Comparison of ENCODE assay signal across 19 cellular contexts in the genomic region with DNA sequence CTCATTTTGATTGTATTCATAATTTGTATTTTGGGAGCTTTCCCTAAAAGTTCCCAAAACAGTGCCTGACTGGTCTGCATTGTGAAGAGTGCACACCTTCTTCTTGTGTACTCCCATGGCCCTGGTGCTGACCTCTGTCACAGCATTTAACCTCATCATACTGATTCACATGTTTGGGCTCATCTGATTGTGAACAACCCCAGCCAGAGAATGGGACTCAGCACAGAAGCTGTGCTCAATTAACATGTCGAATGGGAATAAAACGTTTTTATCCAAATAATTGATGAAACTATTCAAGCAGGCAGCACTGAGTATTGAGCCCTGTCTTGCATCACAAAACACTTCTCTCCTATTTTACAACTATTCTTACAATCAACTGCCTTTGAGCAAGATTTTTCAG.
DNase-seq lines count a peak whose midpoint lies in the region; ATAC-seq and TF ChIP-seq lines count a peak whose summit lies in the region.
"Had no signal": no experiment of that assay in that cellular context is flagged by ENCODE, and none has a peak within 500 bp of the region (broad histone marks: within the 10 kb centered on the region; RNA-seq: fewer than 3 reads in every experiment).

No MANE protein-coding gene starts in this region.

- H3K9me3 ChIP-seq in HCT116 (ENCODE audit: control insufficient read depth in 1 of 2, insufficient read depth in 1 of 2, low read depth in 1 of 2, low read length in 2 of 2) = no peaks in the 10 kb centered on the region
- H3K9me3 ChIP-seq: SJSA1 had no signal

- intact Hi-C loops in HCT116 (cut with micrococcal nuclease) (no loop called here), natural killer cell (cut with micrococcal nuclease) (loop anchor here (5.0 kb wide), 1 partner anchor 38 kb away; no protein-coding TSS in a partner anchor)

- peaks cover 0 to 16% of the 10 kb centered on the region in 2 experiments; a peak in 1 of 4 replicates for H3K4me1 ChIP-seq in HCT116 (ENCODE audit: control insufficient read depth in 1 of 2, insufficient read depth in 2 of 2, low read length in 2 of 2)
- H3K4me1 ChIP-seq: SJSA1 had no signal

- TF ChIP-seq RAD21 in HCT116 (IDR thresholded peaks at IDR 0.05; ENCODE audit: low read depth) = no peak

- no peak for TF ChIP-seq POLR2A in HCT116 (IDR thresholded peaks at IDR 0.05; ENCODE audit: borderline replicate concordance, extremely low read depth, insufficient read depth, insufficient read length)

- CTCF ChIA-PET in activated CD8-positive, alpha-beta memory T cell treated with anti-CD3 and anti-CD28 coated beads, Interleukin-2, amount 10 ng/mL, durations not matched to agents 7 days and 5 days (lab: Charles Lee) = interaction anchor here (0.8 to 1.6 kb wide), 4 partner anchors 28 to 120 kb away, joined by 3 to 5 read pairs (median 3); no protein-coding TSS in a partner anchor
- CTCF ChIA-PET in HCT116 (lab: Charles Lee) = no interaction called here

- H3K9ac ChIP-seq in HCT116 (ENCODE audit: low read length) = no peak overlapping the region
- H3K9ac ChIP-seq: KMS-11 had no signal

- no peak for DNase-seq in activated CD8-positive, alpha-beta memory T cell treated with anti-CD3 and anti-CD28 coated beads, Interleukin-2, amount 10 ng/mL, durations not matched to agents 7 days and 5 days
- no peak for DNase-seq in activated CD8-positive, alpha-beta memory T cell treated with anti-CD3 and anti-CD28 coated beads, Interleukin-2, amount 50 U/mL, for 48 hours
- DNase-seq in HCT116 (ENCODE audit: low read depth, low spot score) = no peak
- DNase-seq in natural killer cell = no peak
- DNase-seq in NOMO-1 (lab: John Stamatoyannopoulos, UW; ENCODE audit: unreplicated experiment in 2 of 2) = no peak
- no peak for DNase-seq in GM03348 (ENCODE audit: low spot score)
- DNase-seq: GDM1, MV-4-11, NCI-H1105 treated with DMSO at 0.1 percent for 48 hours, NCI-H2029 treated with DMSO at 0.1 percent for 48 hours, NCI-H510A treated with DMSO at 0.1 percent for 48 hours had no signal

- H3K4me3 ChIP-seq in HCT116 (replicated peaks in 1 of 2; ENCODE audit: low read depth in 1 of 2, low read length in 2 of 2) = no peak overlapping the region
- H3K4me3 ChIP-seq: GM23338, SJSA1 had no signal

- no peaks in the 10 kb centered on the region for H3K27me3 Mint-ChIP-seq in activated CD8-positive, alpha-beta memory T cell treated with anti-CD3 and anti-CD28 coated beads, Interleukin-2, amount 10 ng/mL, durations not matched to agents 7 days and 5 days
- H3K27me3 Mint-ChIP-seq in activated T-helper 17 cell treated with anti-CD3 and anti-CD28 coated beads, Interleukin-2, amount 50 U/mL, for 72 hours = no peaks in the 10 kb centered on the region
- no peaks in the 10 kb centered on the region for H3K27me3 Mint-ChIP-seq in natural killer cell (ENCODE audit: low read depth in 2 of 2)
- H3K27me3 Mint-ChIP-seq: B cell had no signal

- peak overlapping the region; percentile 57 for H2AFZ ChIP-seq in HCT116 (ENCODE audit: low read depth, low read length, poor library complexity, severe bottlenecking)

- POLR2A ChIA-PET in HCT116 (lab: Charles Lee) = no interaction called here

- H4K20me1 ChIP-seq in HCT116 (ENCODE audit: insufficient read depth) = no peaks in the 10 kb centered on the region

- H3K4me1 Mint-ChIP-seq in activated CD8-positive, alpha-beta memory T cell treated with anti-CD3 and anti-CD28 coated beads, Interleukin-2, amount 10 ng/mL, durations not matched to agents 7 days and 5 days = peaks cover 33% of the 10 kb centered on the region
- H3K4me1 Mint-ChIP-seq in activated T-helper 17 cell treated with anti-CD3 and anti-CD28 coated beads, Interleukin-2, amount 50 U/mL, for 72 hours = peaks cover 20% of the 10 kb centered on the region
- peaks cover 30 to 31% of the 10 kb centered on the region in 2 donors for H3K4me1 Mint-ChIP-seq in natural killer cell

- peak overlapping the region; percentile 85 for H3K27ac Mint-ChIP-seq in activated CD8-positive, alpha-beta memory T cell treated with anti-CD3 and anti-CD28 coated beads, Interleukin-2, amount 10 ng/mL, durations not matched to agents 7 days and 5 days
- no peak overlapping the region for H3K27ac Mint-ChIP-seq in activated T-helper 17 cell treated with anti-CD3 and anti-CD28 coated beads, Interleukin-2, amount 50 U/mL, for 72 hours
- peak overlapping the region; percentile 67 to 88 for H3K27ac Mint-ChIP-seq in natural killer cell
- H3K27ac Mint-ChIP-seq: CD14-positive monocyte had no signal

- H3K27me3 ChIP-seq in HCT116 (ENCODE audit: insufficient read depth, low read length) = no peaks in the 10 kb centered on the region
- H3K27me3 ChIP-seq: SJSA1 had no signal

- H3K9me2 ChIP-seq in HCT116 (ENCODE audit: insufficient read depth) = no peaks in the 10 kb centered on the region

- no peak overlapping the region for H3K4me2 ChIP-seq in HCT116 (ENCODE audit: low read length)
- H3K4me2 ChIP-seq: KMS-11 had no signal

- no peaks in the 10 kb centered on the region for H3K36me3 ChIP-seq in HCT116 (ENCODE audit: control insufficient read depth in 1 of 2, insufficient read depth in 2 of 2, low read length in 2 of 2)
- H3K36me3 ChIP-seq: SJSA1 had no signal

- no TSS peak for BruUV-seq in HCT116 (replicated peaks; lab: Mats Ljungman, UMichigan)

- RAD21 ChIA-PET in HCT116 (lab: Charles Lee; ENCODE audit: low non-redundant PET in 1 of 2, low total read pairs in 2 of 2, uncharacterized antibody in 2 of 2, unreplicated experiment in 2 of 2) = no interaction called here

- H3K79me2 ChIP-seq in HCT116 (ENCODE audit: insufficient read depth, low read length) = no peaks in the 10 kb centered on the region

- peaks cover 9% of the 10 kb centered on the region for H3K36me3 Mint-ChIP-seq in activated CD8-positive, alpha-beta memory T cell treated with anti-CD3 and anti-CD28 coated beads, Interleukin-2, amount 10 ng/mL, durations not matched to agents 7 days and 5 days
- no peaks in the 10 kb centered on the region for H3K36me3 Mint-ChIP-seq in activated T-helper 17 cell treated with anti-CD3 and anti-CD28 coated beads, Interleukin-2, amount 50 U/mL, for 72 hours (ENCODE audit: low read depth)
- H3K36me3 Mint-ChIP-seq in natural killer cell = no peaks in the 10 kb centered on the region
- H3K36me3 Mint-ChIP-seq: CD14-positive monocyte had no signal

- H3K27ac ChIP-seq in HCT116 (ENCODE audit: low read depth, low read length) = no peak overlapping the region
- H3K27ac ChIP-seq: KMS-11, SJSA1 had no signal

- TF ChIP-seq CTCF in HCT116 (IDR thresholded peaks at IDR 0.05 in 2 of 3, conservative IDR thresholded peaks at IDR 0.05 in 1 of 3; ENCODE audit: borderline replicate concordance in 1 of 3, insufficient read depth in 1 of 3, low read depth in 2 of 3, low read length in 2 of 3) (no peak), natural killer cell (IDR thresholded peaks at IDR 0.05) (no peak)

- H3K9me3 Mint-ChIP-seq in activated CD8-positive, alpha-beta memory T cell treated with anti-CD3 and anti-CD28 coated beads, Interleukin-2, amount 10 ng/mL, durations not matched to agents 7 days and 5 days (ENCODE audit: low read depth) = peaks cover 9% of the 10 kb centered on the region
- no peaks in the 10 kb centered on the region for H3K9me3 Mint-ChIP-seq in activated T-helper 17 cell treated with anti-CD3 and anti-CD28 coated beads, Interleukin-2, amount 50 U/mL, for 72 hours
- no peaks in the 10 kb centered on the region for H3K9me3 Mint-ChIP-seq in natural killer cell
- H3K9me3 Mint-ChIP-seq: GM23338 had no signal

- no peak for ATAC-seq in activated CD8-positive, alpha-beta memory T cell treated with anti-CD3 and anti-CD28 coated beads, Interleukin-2, amount 10 ng/mL, durations not matched to agents 7 days and 5 days
- no peak for ATAC-seq in HCT116
- ATAC-seq in activated T-helper 17 cell treated with anti-CD3 and anti-CD28 coated beads, Interleukin-2, amount 50 U/mL, for 72 hours (replicated peaks) = no peak
- no peak for ATAC-seq in natural killer cell
- ATAC-seq in GM19328 (IDR thresholded peaks at IDR 0.05; ENCODE audit: unreplicated experiment) = no peak
- ATAC-seq: GM23338, Right ventricle myocardium inferior had no signal

- no peak overlapping the region for H3K4me3 Mint-ChIP-seq in activated CD8-positive, alpha-beta memory T cell treated with anti-CD3 and anti-CD28 coated beads, Interleukin-2, amount 10 ng/mL, durations not matched to agents 7 days and 5 days
- H3K4me3 Mint-ChIP-seq in activated T-helper 17 cell treated with anti-CD3 and anti-CD28 coated beads, Interleukin-2, amount 50 U/mL, for 72 hours = peak overlapping the region; percentile 52
- H3K4me3 Mint-ChIP-seq in natural killer cell = peak overlapping the region; percentile 77
- H3K4me3 Mint-ChIP-seq: B cell, CD14-positive monocyte, GM23338 had no signal

TF ChIP-seq in HCT116, 20 proteins besides CTCF, POLR2A, EP300 and RAD21 (continues in another document):
- TF ChIP-seq, protein P1, sequence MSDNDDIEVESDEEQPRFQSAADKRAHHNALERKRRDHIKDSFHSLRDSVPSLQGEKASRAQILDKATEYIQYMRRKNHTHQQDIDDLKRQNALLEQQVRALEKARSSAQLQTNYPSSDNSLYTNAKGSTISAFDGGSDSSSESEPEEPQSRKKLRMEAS (IDR thresholded peaks at IDR 0.05) = no peak
- TF ChIP-seq CEBPB (IDR thresholded peaks at IDR 0.05; ENCODE audit: low read depth) (no peak), SRF (IDR thresholded peaks at IDR 0.05; ENCODE audit: low read depth) (no peak), FOSL1 (IDR thresholded peaks at IDR 0.05; ENCODE audit: low read depth) (no peak), EGR1 (IDR thresholded peaks at IDR 0.05; ENCODE audit: low read depth) (no peak), ZFX (IDR thresholded peaks at IDR 0.05) (no peak), POLR2AphosphoS5 (IDR thresholded peaks at IDR 0.05; ENCODE audit: low read depth, low read length) (no peak), TCF7L2 (IDR thresholded peaks at IDR 0.05; ENCODE audit: borderline replicate concordance, extremely low read depth, insufficient read depth, insufficient read length) (no peak), EZH2 (IDR thresholded peaks at IDR 0.05) (no peak), SP1 (IDR thresholded peaks at IDR 0.05; ENCODE audit: low read depth) (no peak)
- TF ChIP-seq, protein P2, sequence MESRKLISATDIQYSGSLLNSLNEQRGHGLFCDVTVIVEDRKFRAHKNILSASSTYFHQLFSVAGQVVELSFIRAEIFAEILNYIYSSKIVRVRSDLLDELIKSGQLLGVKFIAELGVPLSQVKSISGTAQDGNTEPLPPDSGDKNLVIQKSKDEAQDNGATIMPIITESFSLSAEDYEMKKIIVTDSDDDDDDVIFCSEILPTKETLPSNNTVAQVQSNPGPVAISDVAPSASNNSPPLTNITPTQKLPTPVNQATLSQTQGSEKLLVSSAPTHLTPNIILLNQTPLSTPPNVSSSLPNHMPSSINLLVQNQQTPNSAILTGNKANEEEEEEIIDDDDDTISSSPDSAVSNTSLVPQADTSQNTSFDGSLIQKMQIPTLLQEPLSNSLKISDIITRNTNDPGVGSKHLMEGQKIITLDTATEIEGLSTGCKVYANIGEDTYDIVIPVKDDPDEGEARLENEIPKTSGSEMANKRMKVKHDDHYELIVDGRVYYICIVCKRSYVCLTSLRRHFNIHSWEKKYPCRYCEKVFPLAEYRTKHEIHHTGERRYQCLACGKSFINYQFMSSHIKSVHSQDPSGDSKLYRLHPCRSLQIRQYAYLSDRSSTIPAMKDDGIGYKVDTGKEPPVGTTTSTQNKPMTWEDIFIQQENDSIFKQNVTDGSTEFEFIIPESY (IDR thresholded peaks at IDR 0.05; ENCODE audit: extremely low read depth, insufficient replicate concordance, low read length) = no peak
